Comparison of ENCODE assay signal across 10 cellular contexts in genomic region chr9:41098759-41099158, GRCh38. TPM values are rescaled to one million over a fixed set of nuclear protein-coding genes. Genes with fewer than 3 reads are reported as not detected.
A peak's percentile ranks its signal among the peaks of the same experiment; 100 is the strongest.
DNase-seq lines count a peak whose midpoint lies in the region; ATAC-seq, FAIRE-seq and TF ChIP-seq lines count a peak whose summit lies in the region.
"Not testable (repeated sequence)": the region's sequence is repeated elsewhere in the genome, so short reads cannot be mapped to it uniquely, and the experiment has no call there.
"Had no signal": no experiment of that assay in that cellular context is flagged by ENCODE, and none has a peak within 500 bp of the region (broad histone marks: within the 10 kb centered on the region; RNA-seq: fewer than 3 reads in every experiment).

No MANE protein-coding gene starts in this region.

- H3K9me3 Mint-ChIP-seq in activated T-helper 17 cell treated with anti-CD3 and anti-CD28 coated beads, Interleukin-2, amount 50 U/mL, for 72 hours; natural killer cell treated with Interleukin-12 subunit alpha and Interleukin-12 subunit beta and Interleukin-15 and Interleukin-18, amount 100 ng/mL, for 72 hours: not testable (repeated sequence)

- H3K27ac ChIP-seq in GM23248; Karpas-422 (ENCODE audit: low read length); K562 (ENCODE audit: extremely low read depth, low read depth, low read length): not testable (repeated sequence)
- peak overlapping the region; percentile 87 for H3K27ac ChIP-seq in SJCRH30

- not testable (repeated sequence) for H3K36me3 Mint-ChIP-seq in activated T-helper 17 cell treated with anti-CD3 and anti-CD28 coated beads, Interleukin-2, amount 50 U/mL, for 72 hours (ENCODE audit: low read depth); natural killer cell treated with Interleukin-12 subunit alpha and Interleukin-12 subunit beta and Interleukin-15 and Interleukin-18, amount 100 ng/mL, for 72 hours

- WGBS in GM23248 (ENCODE audit: low coverage in 1 of 2, low lambda C conversion rate in 2 of 2, missing lambda C conversion rate in 2 of 2), 2 experiments = 44 to 51% methylated on average over 4 of the region's 4 CpGs
- WGBS in K562 (ENCODE audit: insufficient coverage, low coverage, missing lambda C conversion rate) = 8% methylated on average over 4 of the region's 4 CpGs

- in situ Hi-C loops in GM23248 (cut with MboI); K562 (cut with MboI): not testable (repeated sequence)

- H3K4me3 ChIP-seq in GM23248; Karpas-422 (ENCODE audit: low read length); SJCRH30; K562; epithelial cell of esophagus (ENCODE audit: low read length): not testable (repeated sequence)

- peak; percentile 82 for ATAC-seq in activated T-helper 17 cell treated with anti-CD3 and anti-CD28 coated beads, Interleukin-2, amount 50 U/mL, for 72 hours (replicated peaks)
- ATAC-seq in K562 = not testable (repeated sequence)
- ATAC-seq in natural killer cell treated with Interleukin-12 subunit alpha and Interleukin-12 subunit beta and Interleukin-15 and Interleukin-18, amount 100 ng/mL, for 72 hours = peak; percentile 63 to 73

- H3K4me1 Mint-ChIP-seq in activated T-helper 17 cell treated with anti-CD3 and anti-CD28 coated beads, Interleukin-2, amount 50 U/mL, for 72 hours; natural killer cell treated with Interleukin-12 subunit alpha and Interleukin-12 subunit beta and Interleukin-15 and Interleukin-18, amount 100 ng/mL, for 72 hours (ENCODE audit: low read depth in 2 of 2): not testable (repeated sequence)

- not testable (repeated sequence) for H3K9me1 ChIP-seq in K562 (ENCODE audit: control insufficient read depth, insufficient read depth, low read length)

- H3K27ac Mint-ChIP-seq in activated T-helper 17 cell treated with anti-CD3 and anti-CD28 coated beads, Interleukin-2, amount 50 U/mL, for 72 hours; natural killer cell treated with Interleukin-12 subunit alpha and Interleukin-12 subunit beta and Interleukin-15 and Interleukin-18, amount 100 ng/mL, for 72 hours: not testable (repeated sequence)

- TF ChIP-seq EP300 in K562 (IDR thresholded peaks at IDR 0.05; ENCODE audit: low read length) = not testable (repeated sequence)

- FAIRE-seq in K562 (lab: Jason Lieb, UNC) = not testable (repeated sequence)

- not testable (repeated sequence) for TF ChIP-seq CTCF in K562 (IDR thresholded peaks at IDR 0.05 in 2 of 3, conservative IDR thresholded peaks at IDR 0.05 in 1 of 3; ENCODE audit: insufficient read depth in 2 of 3, low read depth in 1 of 3, low read length in 3 of 3); epithelial cell of esophagus (IDR thresholded peaks at IDR 0.05; ENCODE audit: insufficient read depth, low read depth, low read length, missing control alignments)

- H3K36me3 ChIP-seq in GM23248 (ENCODE audit: low read depth); Karpas-422 (ENCODE audit: insufficient read depth, low read length); SJCRH30; K562 (ENCODE audit: control insufficient read depth, insufficient read depth, low read length): not testable (repeated sequence)

- not testable (repeated sequence) for H2AFZ ChIP-seq in GM23248; Karpas-422 (ENCODE audit: low read length); K562 (ENCODE audit: low read depth, low read length)

- not testable (repeated sequence) for H3K4me3 Mint-ChIP-seq in activated T-helper 17 cell treated with anti-CD3 and anti-CD28 coated beads, Interleukin-2, amount 50 U/mL, for 72 hours; natural killer cell treated with Interleukin-12 subunit alpha and Interleukin-12 subunit beta and Interleukin-15 and Interleukin-18, amount 100 ng/mL, for 72 hours

- peak; percentile 13 for DNase-seq in GM23248
- DNase-seq in Karpas-422 = peak; percentile 1
- peak; percentile 64 to 83 for DNase-seq in SJCRH30
- not testable (repeated sequence) for DNase-seq in K562 (ENCODE audit: extremely low read depth in 1 of 4, low spot score in 3 of 4); natural killer cell treated with Interleukin-12 subunit alpha and Interleukin-12 subunit beta and Interleukin-15 and Interleukin-18, amount 100 ng/mL, for 72 hours (ENCODE audit: low spot score)
- peak; percentile 3 for DNase-seq in epithelial cell of esophagus (ENCODE audit: low read depth)

- TF ChIP-seq RAD21 in K562 (CRISPR knock-in tag; conservative IDR thresholded peaks at IDR 0.05 in 1 of 2, IDR thresholded peaks at IDR 0.05 in 1 of 2) = not testable (repeated sequence)

- not testable (repeated sequence) for H3K27me3 ChIP-seq in GM23248 (replicated peaks; ENCODE audit: insufficient read depth); Karpas-422 (ENCODE audit: low read length); SJCRH30; K562 (ENCODE audit: control insufficient read depth in 2 of 2, insufficient read depth in 2 of 2, low read length in 2 of 2)

- H3K79me2 ChIP-seq in GM23248 (ENCODE audit: insufficient read depth); Karpas-422 (ENCODE audit: low read length); K562 (ENCODE audit: control insufficient read depth, insufficient read depth, low read length): not testable (repeated sequence)

- H3F3A ChIP-seq in GM23248 (ENCODE audit: insufficient read depth) = not testable (repeated sequence)

- not testable (repeated sequence) for H3K9ac ChIP-seq in GM23248; Karpas-422 (ENCODE audit: low read length); K562 (ENCODE audit: insufficient read depth in 1 of 2, low read depth in 2 of 2, low read length in 2 of 2)

- not testable (repeated sequence) for TF ChIP-seq POLR2A in K562 (conservative IDR thresholded peaks at IDR 0.05)

- H3K9me2 ChIP-seq in GM23248 (ENCODE audit: insufficient read depth); Karpas-422 (replicated peaks; ENCODE audit: insufficient read depth, low read length): not testable (repeated sequence)

- not testable (repeated sequence) for H3K4me1 ChIP-seq in GM23248 (ENCODE audit: insufficient read depth); Karpas-422 (ENCODE audit: low read length); K562 (replicated peaks in 1 of 2; ENCODE audit: control insufficient read depth in 2 of 2, insufficient read depth in 2 of 2, low read length in 2 of 2)
- H3K4me1 ChIP-seq in SJCRH30 = peaks cover 15% of the 10 kb centered on the region

- CTCF ChIA-PET in K562 (lab: Yijun Ruan, JAX; ENCODE audit: low intra/inter-chr PET ratio) = not testable (repeated sequence)

- BruUV-seq in K562 (replicated peaks; lab: Mats Ljungman, UMichigan) = not testable (repeated sequence)

- intact Hi-C loops in K562 (cut with micrococcal nuclease) = not testable (repeated sequence)

- not testable (repeated sequence) for H4K20me1 ChIP-seq in GM23248 (ENCODE audit: insufficient read depth); Karpas-422 (ENCODE audit: insufficient read depth, low read depth, low read length); K562 (replicated peaks; ENCODE audit: control insufficient read depth, insufficient read depth, low read length)

- POLR2A ChIA-PET in K562 (lab: Yijun Ruan, JAX) = not testable (repeated sequence)

- H3K27me3 Mint-ChIP-seq in activated T-helper 17 cell treated with anti-CD3 and anti-CD28 coated beads, Interleukin-2, amount 50 U/mL, for 72 hours = peaks cover 12% of the 10 kb centered on the region
- H3K27me3 Mint-ChIP-seq in natural killer cell treated with Interleukin-12 subunit alpha and Interleukin-12 subunit beta and Interleukin-15 and Interleukin-18, amount 100 ng/mL, for 72 hours = peaks cover 7 to 16% of the 10 kb centered on the region in 2 donors

- H3K4me2 ChIP-seq in GM23248 (ENCODE audit: unreplicated experiment); Karpas-422 (ENCODE audit: low read depth, low read length, poor library complexity, severe bottlenecking); K562 (ENCODE audit: insufficient read depth, low read length): not testable (repeated sequence)

- H3K9me3 ChIP-seq in GM23248 (ENCODE audit: low read depth); Karpas-422 (ENCODE audit: low read length); SJCRH30 (replicated peaks); K562 (replicated peaks; ENCODE audit: control insufficient read depth, insufficient read depth, low read depth, low read length): not testable (repeated sequence)

RNA-seq across cellular contexts. Expression of gene FOXD4L6, which starts 29.7 kb away (rescaled TPM):
- 0.22 TPM in 1 of 2 replicates, not detected in the other for total RNA-seq in GM23248 (2014; rRNA removed; shearing (Covaris generic))
- polyA plus RNA-seq in GM23248 (2016; fragmentation: Nextera tagmentation; extraction: Ambion mirVana) (not detected in 2 replicates), K562 (2011; rRNA removed) (not detected in 2 replicates), K562 (2014; fragmentation: Illumina TruSeq; extraction: Trizol) (not detected in 2 replicates), K562 (2014; fragmentation: Nextera tagmentation; extraction: Ambion mirVana) (not detected), K562 (2014; rRNA removed) (not detected in 2 replicates)
- total RNA-seq in Karpas-422 (2014; rRNA removed; shearing (Covaris generic); ENCODE audit: low replicate concordance) = 0.30 and 1.5 TPM in 2 replicates
- total RNA-seq in SJCRH30 (2014; rRNA removed; shearing (Covaris generic)) = 0.18 TPM in 1 of 2 replicates, not detected in the other
- total RNA-seq in activated T-helper 17 cell treated with anti-CD3 and anti-CD28 coated beads, Interleukin-2, amount 50 U/mL, for 72 hours = not detected
- total RNA-seq in K562 (2011; cell fraction: chromatin; rRNA removed; ENCODE audit: low replicate concordance) = 0.32 and 0.53 TPM in 2 replicates
- 0.33 TPM in 1 of 2 replicates, not detected in the other for total RNA-seq in K562 (2011; cell fraction: nucleolus; rRNA removed)
- 0.22 TPM in 1 of 2 replicates, not detected in the other for total RNA-seq in K562 (2011; cell fraction: nucleoplasm; rRNA removed)
- total RNA-seq in K562 (2014; rRNA removed) (not detected in 2 replicates), K562 (2014; rRNA removed; fragmentation: Illumina TruSeq; extraction: Trizol) (not detected in 2 replicates), K562 (2015; rRNA removed; fragmentation: Illumina TruSeq; extraction: Trizol) (not detected in 2 replicates), K562 (2021) (not detected in 2 replicates)
- 0.06 TPM in 1 of 2 replicates, not detected in the other for polyA plus RNA-seq in K562 (2011; cell fraction: cytosol; rRNA removed)
- 0.17 TPM in 1 of 2 replicates, not detected in the other for polyA plus RNA-seq in K562 (2011; cell fraction: nucleus; rRNA removed)
- 0.08 TPM in 1 of 2 replicates, not detected in the other for polyA plus RNA-seq in K562 (2012)
- not detected in 2 replicates for polyA minus RNA-seq in K562 (2011; rRNA and poly(A)+ RNA removed)
- polyA minus RNA-seq in K562 (2011; cell fraction: cytosol; rRNA and poly(A)+ RNA removed) = not detected in 2 replicates
- polyA minus RNA-seq in K562 (2011; cell fraction: nucleus; rRNA and poly(A)+ RNA removed) = 0.40 and 0.44 TPM in 2 replicates
- not detected for total RNA-seq in natural killer cell treated with Interleukin-12 subunit alpha and Interleukin-12 subunit beta and Interleukin-15 and Interleukin-18, amount 100 ng/mL, for 72 hours
- total RNA-seq: A172; CD4-positive, alpha-beta T cell had no signal
- polyA plus RNA-seq: SK-N-SH had no signal
